ENCODE assay signal across 17 cellular contexts in genomic region chr14:34826661-34827060, GRCh38. TPM values are rescaled to one million over a fixed set of nuclear protein-coding genes. Genes with fewer than 3 reads are reported as not detected.
DNase-seq lines count a peak whose midpoint lies in the region; ATAC-seq and TF ChIP-seq lines count a peak whose summit lies in the region.
"Had no signal": no experiment of that assay in that cellular context is flagged by ENCODE, and none has a peak within 500 bp of the region (broad histone marks: within the 10 kb centered on the region; RNA-seq: fewer than 3 reads in every experiment).

No MANE protein-coding gene starts in this region.

- ATAC-seq in natural killer cell (no peak), SK-N-SH treated with all-trans-retinoic acid at 6 μM for 48 hours (peak; percentile 67), HG02588 (IDR thresholded peaks at IDR 0.05; ENCODE audit: unreplicated experiment) (no peak), GM21528 (IDR thresholded peaks at IDR 0.05; ENCODE audit: low FRiP score, unreplicated experiment) (no peak)
- no peak for ATAC-seq in natural killer cell treated with Interleukin-12 subunit alpha and Interleukin-12 subunit beta and Interleukin-15 and Interleukin-18, amount 100 ng/mL, for 72 hours

- no peaks in the 10 kb centered on the region for H3K9me3 Mint-ChIP-seq in natural killer cell
- no peaks in the 10 kb centered on the region for H3K9me3 Mint-ChIP-seq in natural killer cell treated with Interleukin-12 subunit alpha and Interleukin-12 subunit beta and Interleukin-15 and Interleukin-18, amount 100 ng/mL, for 72 hours
- H3K9me3 Mint-ChIP-seq: activated B cell treated with CpG ODN at 0.5 μM for 24 hours, H9 had no signal

- intact Hi-C loops in natural killer cell (cut with micrococcal nuclease): no loop called here

- H3K36me3 Mint-ChIP-seq in natural killer cell: peaks cover 15% of the 10 kb centered on the region
- H3K36me3 Mint-ChIP-seq in natural killer cell treated with Interleukin-12 subunit alpha and Interleukin-12 subunit beta and Interleukin-15 and Interleukin-18, amount 100 ng/mL, for 72 hours: peaks cover 24% of the 10 kb centered on the region

- DNase-seq in natural killer cell (no peak), fibroblast of mammary gland (ENCODE audit: low read depth) (peak; percentile 70), COR-L47 (lab: John Stamatoyannopoulos, UW) (no peak), T-helper 9 cell (no peak)
- no peak for DNase-seq in natural killer cell treated with Interleukin-12 subunit alpha and Interleukin-12 subunit beta and Interleukin-15 and Interleukin-18, amount 100 ng/mL, for 72 hours (ENCODE audit: low spot score)
- DNase-seq: activated B cell treated with CpG ODN at 0.5 μM for 24 hours; caudate nucleus; H9; NCI-H1105 treated with DMSO at 0.1 percent for 48 hours; NCI-H510A treated with DMSO at 0.1 percent for 48 hours; ovary; SHP77 treated with DMSO at 0.1 percent for 48 hours; stimulated activated CD4-positive, alpha-beta T cell treated with anti-CD3 and anti-CD28 coated beads, Interleukin-15, amount 100 ng/mL, for 24 hours; uterus had no signal

- peak overlapping the region; percentile 41 to 65 for H3K27ac Mint-ChIP-seq in natural killer cell
- H3K27ac Mint-ChIP-seq in natural killer cell treated with Interleukin-12 subunit alpha and Interleukin-12 subunit beta and Interleukin-15 and Interleukin-18, amount 100 ng/mL, for 72 hours: peak overlapping the region in 1 of 2 donors; percentile 55
- H3K27ac Mint-ChIP-seq: activated B cell treated with CpG ODN at 0.5 μM for 24 hours had no signal

- no peak overlapping the region for H3K4me3 Mint-ChIP-seq in natural killer cell
- H3K4me3 Mint-ChIP-seq in natural killer cell treated with Interleukin-12 subunit alpha and Interleukin-12 subunit beta and Interleukin-15 and Interleukin-18, amount 100 ng/mL, for 72 hours: no peak overlapping the region
- H3K4me3 Mint-ChIP-seq: activated B cell treated with CpG ODN at 0.5 μM for 24 hours, H9 had no signal

- no peaks in the 10 kb centered on the region for H3K27me3 Mint-ChIP-seq in natural killer cell (ENCODE audit: low read depth in 2 of 2)
- H3K27me3 Mint-ChIP-seq in natural killer cell treated with Interleukin-12 subunit alpha and Interleukin-12 subunit beta and Interleukin-15 and Interleukin-18, amount 100 ng/mL, for 72 hours: no peaks in the 10 kb centered on the region
- H3K27me3 Mint-ChIP-seq: activated B cell treated with CpG ODN at 0.5 μM for 24 hours had no signal

- no peak overlapping the region for H3K4me3 ChIP-seq in fibroblast of mammary gland (ENCODE audit: control insufficient read depth, low read depth, low read length)
- H3K4me3 ChIP-seq: ovary, uterus had no signal

- TF ChIP-seq CTCF in natural killer cell (IDR thresholded peaks at IDR 0.05): no peak
- no peak for TF ChIP-seq CTCF in fibroblast of mammary gland (conservative IDR thresholded peaks at IDR 0.05; ENCODE audit: control insufficient read depth, insufficient read depth, low read depth, low read length)

- H3K4me1 Mint-ChIP-seq in natural killer cell: peaks cover 37 to 40% of the 10 kb centered on the region in 2 donors
- H3K4me1 Mint-ChIP-seq in natural killer cell treated with Interleukin-12 subunit alpha and Interleukin-12 subunit beta and Interleukin-15 and Interleukin-18, amount 100 ng/mL, for 72 hours (ENCODE audit: low read depth in 2 of 2): peaks cover 31 to 35% of the 10 kb centered on the region in 2 donors

TF ChIP-seq in SK-N-SH treated with all-trans-retinoic acid at 6 μM for 48 hours, 23 proteins besides CTCF, POLR2A, EP300 and RAD21:
- TF ChIP-seq OSR1 (CRISPR knock-in tag; IDR thresholded peaks at IDR 0.05) (no peak), CSDC2 (CRISPR knock-in tag; IDR thresholded peaks at IDR 0.05) (no peak), ZNF70 (CRISPR knock-in tag; IDR thresholded peaks at IDR 0.05) (no peak), RARB (CRISPR knock-in tag; IDR thresholded peaks at IDR 0.05) (no peak), GLIS3 (CRISPR knock-in tag; IDR thresholded peaks at IDR 0.05) (no peak), ESRRG (CRISPR knock-in tag; IDR thresholded peaks at IDR 0.05) (no peak)
- TF ChIP-seq, protein P1, sequence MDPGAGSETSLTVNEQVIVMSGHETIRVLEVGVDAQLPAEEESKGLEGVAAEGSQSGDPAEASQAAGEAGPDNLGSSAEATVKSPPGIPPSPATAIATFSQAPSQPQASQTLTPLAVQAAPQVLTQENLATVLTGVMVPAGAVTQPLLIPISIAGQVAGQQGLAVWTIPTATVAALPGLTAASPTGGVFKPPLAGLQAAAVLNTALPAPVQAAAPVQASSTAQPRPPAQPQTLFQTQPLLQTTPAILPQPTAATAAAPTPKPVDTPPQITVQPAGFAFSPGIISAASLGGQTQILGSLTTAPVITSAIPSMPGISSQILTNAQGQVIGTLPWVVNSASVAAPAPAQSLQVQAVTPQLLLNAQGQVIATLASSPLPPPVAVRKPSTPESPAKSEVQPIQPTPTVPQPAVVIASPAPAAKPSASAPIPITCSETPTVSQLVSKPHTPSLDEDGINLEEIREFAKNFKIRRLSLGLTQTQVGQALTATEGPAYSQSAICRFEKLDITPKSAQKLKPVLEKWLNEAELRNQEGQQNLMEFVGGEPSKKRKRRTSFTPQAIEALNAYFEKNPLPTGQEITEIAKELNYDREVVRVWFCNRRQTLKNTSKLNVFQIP (CRISPR knock-in tag; IDR thresholded peaks at IDR 0.05; ENCODE audit: borderline replicate concordance, low read depth): no peak
- TF ChIP-seq, protein P2, sequence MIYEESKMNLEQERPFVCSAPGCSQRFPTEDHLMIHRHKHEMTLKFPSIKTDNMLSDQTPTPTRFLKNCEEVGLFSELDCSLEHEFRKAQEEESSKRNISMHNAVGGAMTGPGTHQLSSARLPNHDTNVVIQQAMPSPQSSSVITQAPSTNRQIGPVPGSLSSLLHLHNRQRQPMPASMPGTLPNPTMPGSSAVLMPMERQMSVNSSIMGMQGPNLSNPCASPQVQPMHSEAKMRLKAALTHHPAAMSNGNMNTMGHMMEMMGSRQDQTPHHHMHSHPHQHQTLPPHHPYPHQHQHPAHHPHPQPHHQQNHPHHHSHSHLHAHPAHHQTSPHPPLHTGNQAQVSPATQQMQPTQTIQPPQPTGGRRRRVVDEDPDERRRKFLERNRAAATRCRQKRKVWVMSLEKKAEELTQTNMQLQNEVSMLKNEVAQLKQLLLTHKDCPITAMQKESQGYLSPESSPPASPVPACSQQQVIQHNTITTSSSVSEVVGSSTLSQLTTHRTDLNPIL (CRISPR knock-in tag; IDR thresholded peaks at IDR 0.05; ENCODE audit: low read depth): no peak

RNA-seq across cellular contexts. Expression of gene BAZ1A, which starts 48.5 kb away (rescaled TPM):
- 10 to 100 TPM; 54.6 to 89.5 (median 64.6) TPM for total RNA-seq in natural killer cell
- 10 to 100 TPM; 88.3 to 93.6 TPM for total RNA-seq in natural killer cell treated with Interleukin-12 subunit alpha and Interleukin-12 subunit beta and Interleukin-15 and Interleukin-18, amount 100 ng/mL, for 72 hours
